1 cellular context compared by ENCODE assay signal in genomic region chr6:42236680-42237473, GRCh38.
TF ChIP-seq lines count a peak whose summit lies in the region.

No MANE protein-coding gene starts in this region.

TF ChIP-seq in GM12878, 131 proteins besides CTCF, POLR2A, EP300 and RAD21 (continued from another document and continues in another):
- TF ChIP-seq IRF3 (IDR thresholded peaks at IDR 0.05) (no peak), TARDBP (IDR thresholded peaks at IDR 0.05; ENCODE audit: borderline replicate concordance) (no peak), ZBTB4 (CRISPR knock-in tag; IDR thresholded peaks at IDR 0.05) (0 out of 2 replicates have a peak, but pooled peaks have one; percentile 47), SKIL (IDR thresholded peaks at IDR 0.05; ENCODE audit: low read depth, poor library complexity, severe bottlenecking) (peak; percentile 44), REST (IDR thresholded peaks at IDR 0.05; ENCODE audit: low read depth, low read length) (no peak), RELB (IDR thresholded peaks at IDR 0.05; ENCODE audit: low read depth) (peak; percentile 77), CUX1 (IDR thresholded peaks at IDR 0.05; ENCODE audit: insufficient replicate concordance, low read depth, low read length) (no peak), HSF1 (IDR thresholded peaks at IDR 0.05; ENCODE audit: low read depth, low read length) (no peak), POU2F2 (IDR thresholded peaks at IDR 0.05; ENCODE audit: borderline replicate concordance, low read depth, low read length) (no peak), RELA (IDR thresholded peaks at IDR 0.05; ENCODE audit: borderline replicate concordance, partially characterized antibody) (peak; percentile 25), NR2C2 (IDR thresholded peaks at IDR 0.05; ENCODE audit: borderline replicate concordance, control insufficient read depth, insufficient read length, low read depth) (no peak), ETV6 (conservative IDR thresholded peaks at IDR 0.05 in 1 of 2, IDR thresholded peaks at IDR 0.05 in 1 of 2; ENCODE audit: borderline replicate concordance in 1 of 2, low read depth in 1 of 2) (no peak), GABPA (IDR thresholded peaks at IDR 0.05; ENCODE audit: low read depth) (no peak), BCL3 (IDR thresholded peaks at IDR 0.05; ENCODE audit: borderline replicate concordance, insufficient read depth, low read depth, low read length, poor library complexity, severe bottlenecking) (peak; percentile 18), CEBPZ (IDR thresholded peaks at IDR 0.05; ENCODE audit: low read depth, low read length) (no peak), ZZZ3 (IDR thresholded peaks at IDR 0.05; ENCODE audit: control insufficient read depth, insufficient read length, low read depth) (no peak), TCF7 (IDR thresholded peaks at IDR 0.05; ENCODE audit: borderline replicate concordance) (no peak), MLLT1 (IDR thresholded peaks at IDR 0.05) (no peak), RCOR1 (conservative IDR thresholded peaks at IDR 0.05; ENCODE audit: low read depth, low read length) (no peak)
